In genomic region chr16:21158208-21159110, GRCh38 we compare ENCODE assay signal across 7 cellular contexts. TPM values are rescaled to one million over a fixed set of nuclear protein-coding genes. Genes with fewer than 3 reads are reported as not detected.
DNase-seq lines count a peak whose midpoint lies in the region; ATAC-seq, FAIRE-seq and TF ChIP-seq lines count a peak whose summit lies in the region.

Gene LDAF1 (plus strand): TSS chr16:21158674. CDS start chr16:21161183, 2,509 bp downstream.

- H3K36me3 ChIP-seq in bronchial epithelial cell (ENCODE audit: control insufficient read depth, insufficient read depth, low read length), result peaks cover 7% of the 10 kb centered on the region

- H3K27me3 ChIP-seq in bronchial epithelial cell (ENCODE audit: control insufficient read depth, insufficient read depth, low read length), result no peaks in the 10 kb centered on the region

- no peak for TF ChIP-seq CTCF in WI38 (IDR thresholded peaks at IDR 0.05; ENCODE audit: low read depth, low read length)
- TF ChIP-seq CTCF in bronchial epithelial cell (IDR thresholded peaks at IDR 0.05; ENCODE audit: insufficient read depth, low read length, severe bottlenecking), result no peak

- ATAC-seq in GM18498 (IDR thresholded peaks at IDR 0.05; ENCODE audit: unreplicated experiment), result peak; percentile 91
- ATAC-seq in HG02852 (IDR thresholded peaks at IDR 0.05; ENCODE audit: unreplicated experiment), result peak; percentile 85

- H3K4me3 ChIP-seq in WI38 (ENCODE audit: low read depth, low read length), result peak within 1 kb of the TSS; percentile 76
- H3K4me3 ChIP-seq in bronchial epithelial cell (ENCODE audit: low read depth, low read length), result peak within 1 kb of the TSS; percentile 82

- DNase-seq in NCI-H2171 treated with DMSO at 0.1 percent for 48 hours (lab: John Stamatoyannopoulos, UW), result peak; percentile 68
- peak; percentile 64 for DNase-seq in bronchial epithelial cell (ENCODE audit: low read depth)
- DNase-seq in inferior parietal cortex (ENCODE audit: extremely low spot score), result peak; percentile 38
- peak; percentile 55 to 78 for DNase-seq in stimulated activated CD4-positive, alpha-beta T cell treated with anti-CD3 and anti-CD28 coated beads, Interleukin-12 subunit alpha, Interleukin-12 subunit beta, amount 100 ng/mL, for 24 hours (ENCODE audit: low read depth in 2 of 2)

- FAIRE-seq in bronchial epithelial cell (lab: Jason Lieb, UNC), result no peak

RNA-seq across cellular contexts. Expression of gene LDAF1, which starts in this region (rescaled TPM):
- 59.4 and 90.6 TPM in 2 replicates for total RNA-seq in bronchial epithelial cell

Comparison
In these comparisons a context has a peak if more than half of its experiments do, and no peak if none do; other contexts are left out.
1. Peak in every context shown above with its lines: DNase-seq, ATAC-seq and H3K4me3 ChIP-seq.